In genomic region chr12:27823038-27823437, GRCh38 we compare ENCODE assay signal across 25 cellular contexts. TPM values are rescaled to one million over a fixed set of nuclear protein-coding genes. Genes with fewer than 3 reads are reported as not detected.
A peak's percentile ranks its signal among the peaks of the same experiment; 100 is the strongest.
DNase-seq lines count a peak whose midpoint lies in the region; TF ChIP-seq lines count a peak whose summit lies in the region.
"Had no signal": no experiment of that assay in that cellular context is flagged by ENCODE, and none has a peak within 500 bp of the region (broad histone marks: within the 10 kb centered on the region; RNA-seq: fewer than 3 reads in every experiment).

No MANE protein-coding gene starts in this region.

- H3K79me2 ChIP-seq in OCI-LY3 (ENCODE audit: low read length), result no peaks in the 10 kb centered on the region

- no peaks in the 10 kb centered on the region for H3K9me3 ChIP-seq in CD4-positive, alpha-beta memory T cell (ENCODE audit: control insufficient read depth in 1 of 2, low read length in 2 of 2)
- H3K9me3 ChIP-seq in OCI-LY3 (ENCODE audit: insufficient read depth, low read length) (no peaks in the 10 kb centered on the region), endodermal cell (ENCODE audit: control insufficient read depth, low read length) (no peaks in the 10 kb centered on the region)
- H3K9me3 ChIP-seq: A549, adrenal gland, suprapubic skin had no signal

- no peaks in the 10 kb centered on the region for H3K9me3 Mint-ChIP-seq in activated T-cell treated with anti-CD3 and anti-CD28 coated beads, Interleukin-2, amount 50 U/mL, for 24 hours
- H3K9me3 Mint-ChIP-seq in CD4-positive, alpha-beta memory T cell, result no peaks in the 10 kb centered on the region
- H3K9me3 Mint-ChIP-seq in endodermal cell (peaks cover 9% of the 10 kb centered on the region), CD14-positive monocyte (no peaks in the 10 kb centered on the region), Calu3 (ENCODE audit: low read depth, unreplicated experiment) (no peaks in the 10 kb centered on the region)
- H3K9me3 Mint-ChIP-seq: brain, naive B cell had no signal

- peaks cover 54% of the 10 kb centered on the region for H3K27me3 Mint-ChIP-seq in activated T-cell treated with anti-CD3 and anti-CD28 coated beads, Interleukin-2, amount 50 U/mL, for 24 hours
- H3K27me3 Mint-ChIP-seq in CD4-positive, alpha-beta memory T cell, result no peaks in the 10 kb centered on the region
- H3K27me3 Mint-ChIP-seq in endodermal cell (ENCODE audit: insufficient read depth), result peaks cover 4% of the 10 kb centered on the region
- peaks cover 4 to 14% (median 5%) of the 10 kb centered on the region in 3 donors for H3K27me3 Mint-ChIP-seq in CD14-positive monocyte (ENCODE audit: low read depth in 3 of 3)
- H3K27me3 Mint-ChIP-seq in Calu3 (ENCODE audit: unreplicated experiment), result no peaks in the 10 kb centered on the region

- WGBS in endodermal cell (ENCODE audit: insufficient coverage in 1 of 2, insufficient read length in 1 of 2), 2 experiments, result 92 to 96% methylated on average over 2 to 5 of the region's 5 CpGs

- POLR2A ChIA-PET in CD4-positive, alpha-beta memory T cell (lab: Charles Lee; ENCODE audit: partially characterized antibody), result interaction anchor here (2.3 kb wide), 1 partner anchor 43 kb away, joined by 23 read pairs; the partner anchor contains the start of genes KLHL42 and MANSC4

- H3K4me3 ChIP-seq in CD4-positive, alpha-beta memory T cell (ENCODE audit: low read length in 2 of 2), result no peak overlapping the region
- H3K4me3 ChIP-seq in OCI-LY3 (ENCODE audit: low read length) (no peak overlapping the region), endodermal cell (ENCODE audit: low read length) (no peak overlapping the region)
- H3K4me3 ChIP-seq: A549, adrenal gland, suprapubic skin had no signal

- H3K4me1 Mint-ChIP-seq in activated T-cell treated with anti-CD3 and anti-CD28 coated beads, Interleukin-2, amount 50 U/mL, for 24 hours (ENCODE audit: low read depth), result peaks cover 44% of the 10 kb centered on the region
- H3K4me1 Mint-ChIP-seq in CD4-positive, alpha-beta memory T cell, result peaks cover 23 to 35% (median 29%) of the 10 kb centered on the region in 4 donors
- H3K4me1 Mint-ChIP-seq in endodermal cell, result peaks cover 1% of the 10 kb centered on the region
- peaks cover 2% of the 10 kb centered on the region for H3K4me1 Mint-ChIP-seq in CD14-positive monocyte
- peaks cover 11% of the 10 kb centered on the region for H3K4me1 Mint-ChIP-seq in Calu3 (ENCODE audit: low read depth, unreplicated experiment)

- no TSS peak for BruUV-seq in Calu3 (replicated peaks; lab: Mats Ljungman, UMichigan)

- no peaks in the 10 kb centered on the region for H3K36me3 ChIP-seq in CD4-positive, alpha-beta memory T cell (ENCODE audit: insufficient read depth, low read length)
- H3K36me3 ChIP-seq in OCI-LY3 (replicated peaks; ENCODE audit: low read depth, low read length) (no peaks in the 10 kb centered on the region), endodermal cell (ENCODE audit: control insufficient read depth, insufficient read depth, low read length) (no peaks in the 10 kb centered on the region)
- H3K36me3 ChIP-seq: adrenal gland, suprapubic skin had no signal

- H3K27me3 ChIP-seq in CD4-positive, alpha-beta memory T cell (ENCODE audit: insufficient read depth, low read length), result no peaks in the 10 kb centered on the region
- H3K27me3 ChIP-seq in OCI-LY3 (ENCODE audit: low read depth, low read length), result no peaks in the 10 kb centered on the region
- H3K27me3 ChIP-seq in endodermal cell (ENCODE audit: control insufficient read depth, insufficient read depth, low read length, poor library complexity, severe bottlenecking), result no peaks in the 10 kb centered on the region
- H3K27me3 ChIP-seq: suprapubic skin had no signal

- H3K4me1 ChIP-seq in CD4-positive, alpha-beta memory T cell (ENCODE audit: insufficient read depth, low read length), result peaks cover 34% of the 10 kb centered on the region
- H3K4me1 ChIP-seq in OCI-LY3 (ENCODE audit: low read length) (peaks cover 46% of the 10 kb centered on the region), endodermal cell (ENCODE audit: control insufficient read depth, insufficient read depth, low read length) (no peaks in the 10 kb centered on the region)

- H3K27ac Mint-ChIP-seq in activated T-cell treated with anti-CD3 and anti-CD28 coated beads, Interleukin-2, amount 50 U/mL, for 24 hours, result peak overlapping the region; percentile 91
- peak overlapping the region in 6 of 7 donors; percentile 19 to 89 (median 58) for H3K27ac Mint-ChIP-seq in CD4-positive, alpha-beta memory T cell
- H3K27ac Mint-ChIP-seq in endodermal cell, result no peak overlapping the region
- H3K27ac Mint-ChIP-seq in CD14-positive monocyte, result no peak overlapping the region
- H3K27ac Mint-ChIP-seq in Calu3 (ENCODE audit: unreplicated experiment), result no peak overlapping the region
- H3K27ac Mint-ChIP-seq: brain, WTC11 had no signal

- CTCF ChIA-PET in CD4-positive, alpha-beta memory T cell (lab: Charles Lee; ENCODE audit: partially characterized antibody), result interaction anchor here (1.9 to 5.7 kb wide), 4 partner anchors 11 to 121 kb away, joined by 4 to 63 read pairs (median 11); partner anchors contain the start of genes KLHL42 and MANSC4
- CTCF ChIA-PET in Calu3 (lab: Charles Lee), result no interaction called here

- no peak overlapping the region for H2AFZ ChIP-seq in OCI-LY3 (ENCODE audit: low read depth, low read length)

- intact Hi-C loops in CD4-positive, alpha-beta memory T cell (cut with micrococcal nuclease), result no loop called here
- intact Hi-C loops in CD14-positive monocyte (cut with micrococcal nuclease) (no loop called here), Calu3 (cut with micrococcal nuclease; ENCODE audit: unreplicated experiment) (loop anchor here (5.0 kb wide), 1 partner anchor 76 kb away; no protein-coding TSS in a partner anchor)

- peak overlapping the region; percentile 60 for H3K4me2 ChIP-seq in OCI-LY3 (ENCODE audit: low read length)
- H3K4me2 ChIP-seq: A549 had no signal

- no peaks in the 10 kb centered on the region for H3K36me3 Mint-ChIP-seq in activated T-cell treated with anti-CD3 and anti-CD28 coated beads, Interleukin-2, amount 50 U/mL, for 24 hours (ENCODE audit: low read depth)
- H3K36me3 Mint-ChIP-seq in CD4-positive, alpha-beta memory T cell, result no peaks in the 10 kb centered on the region
- H3K36me3 Mint-ChIP-seq in endodermal cell (ENCODE audit: low read depth) (no peaks in the 10 kb centered on the region), CD14-positive monocyte (no peaks in the 10 kb centered on the region), Calu3 (ENCODE audit: insufficient read depth, unreplicated experiment) (no peaks in the 10 kb centered on the region)
- H3K36me3 Mint-ChIP-seq: brain, naive B cell had no signal

- H3K9ac ChIP-seq in OCI-LY3 (ENCODE audit: low read length) (no peak overlapping the region), endodermal cell (ENCODE audit: extremely low read depth, low read length, poor library complexity, severe bottlenecking) (no peak overlapping the region)

- no peak for DNase-seq in activated T-cell treated with anti-CD3 and anti-CD28 coated beads, Interleukin-2, amount 50 U/mL, for 24 hours
- DNase-seq in activated T-cell treated with anti-CD3 and anti-CD28 coated beads, Interleukin-2, amount 50 U/mL, for 1 hour, result no peak
- DNase-seq in CD4-positive, alpha-beta memory T cell, result no peak
- peak; percentile 26 for DNase-seq in endodermal cell
- DNase-seq in CD14-positive monocyte (ENCODE audit: low spot score), result no peak
- no peak for DNase-seq in Calu3
- DNase-seq in Ammon's horn (ENCODE audit: low spot score), result no peak
- DNase-seq: adrenal gland, foreskin melanocyte, naive B cell, NCI-H187, Right ventricle myocardium superior, T1000 had no signal

- TF ChIP-seq CTCF in OCI-LY3 (IDR thresholded peaks at IDR 0.05; ENCODE audit: low read depth, low read length) (no peak), endodermal cell (conservative IDR thresholded peaks at IDR 0.05) (no peak), CD14-positive monocyte (IDR thresholded peaks at IDR 0.05) (no peak), Calu3 (IDR thresholded peaks at IDR 0.05; ENCODE audit: unreplicated experiment) (no peak)

- H4K20me1 ChIP-seq in OCI-LY3 (ENCODE audit: insufficient read depth, low read length), result no peaks in the 10 kb centered on the region

- H3K4me3 Mint-ChIP-seq in activated T-cell treated with anti-CD3 and anti-CD28 coated beads, Interleukin-2, amount 50 U/mL, for 24 hours, result no peak overlapping the region
- peak overlapping the region in 1 of 8 donors; percentile 89 for H3K4me3 Mint-ChIP-seq in CD4-positive, alpha-beta memory T cell
- H3K4me3 Mint-ChIP-seq in endodermal cell, result no peak overlapping the region
- H3K4me3 Mint-ChIP-seq in CD14-positive monocyte, result no peak overlapping the region
- H3K4me3 Mint-ChIP-seq in Calu3 (ENCODE audit: low read depth, unreplicated experiment), result no peak overlapping the region
- H3K4me3 Mint-ChIP-seq: brain, WTC11 had no signal

- H3K27ac ChIP-seq in CD4-positive, alpha-beta memory T cell (ENCODE audit: low read depth, low read length), result no peak overlapping the region
- H3K27ac ChIP-seq in OCI-LY3 (ENCODE audit: low read length), result peak overlapping the region; percentile 50; the same call in 1 of the 2 replicates
- H3K27ac ChIP-seq in endodermal cell (ENCODE audit: low read depth, low read length), result no peak overlapping the region
- H3K27ac ChIP-seq: A549, adrenal gland, suprapubic skin had no signal

RNA-seq across cellular contexts. Expression of gene MANSC4, which starts 43.0 kb away (rescaled TPM):
- not detected for total RNA-seq in CD4-positive, alpha-beta memory T cell
- under 1 TPM in 1 of 2 donors, not detected in 1; 0.32 TPM for polyA plus RNA-seq in CD4-positive, alpha-beta memory T cell
- not detected for total RNA-seq in endodermal cell
- not detected for polyA plus RNA-seq in endodermal cell (2013, experiment 1 of 2)
- not detected for polyA plus RNA-seq in endodermal cell (2013, experiment 2 of 2)
- not detected for polyA plus RNA-seq in CD14-positive monocyte
- not detected in 2 replicates for total RNA-seq in Calu3 (2022)
- total RNA-seq: adrenal gland, chondrocyte, esophagus mucosa, left lobe of liver, omental fat pad, renal cortical epithelial cell, Right ventricle myocardium superior, suprapubic skin, ureter, WTC11 had no signal
- polyA plus RNA-seq: BJ had no signal

RNA-seq across cellular contexts. Expression of gene KLHL42, which starts 43.0 kb away (rescaled TPM):
- total RNA-seq in CD4-positive, alpha-beta memory T cell, result 10 to 100 TPM; 19.4 to 20.5 TPM
- 10 to 100 TPM; 10.8 to 12.6 TPM for polyA plus RNA-seq in CD4-positive, alpha-beta memory T cell
- 10 to 100 TPM; 30.4 to 53.0 TPM for total RNA-seq in endodermal cell
- polyA plus RNA-seq in endodermal cell (2013, experiment 1 of 2), result 17.2 TPM
- 16.7 TPM for polyA plus RNA-seq in endodermal cell (2013, experiment 2 of 2)
- polyA plus RNA-seq in CD14-positive monocyte, result 1 to 10 TPM; 4.1 to 7.5 TPM
- total RNA-seq in Calu3 (2022), result 14.7 and 18.5 TPM in 2 replicates

Comparison
In these comparisons a context has a peak if more than half of its experiments do, and no peak if none do; other contexts are left out.
1. H3K27ac Mint-ChIP-seq: peak in activated T-cell treated with anti-CD3 and anti-CD28 coated beads, Interleukin-2, amount 50 U/mL, for 24 hours (single experiment) and CD4-positive, alpha-beta memory T cell (6 of 7); none in endodermal cell (single experiment), CD14-positive monocyte (0 of 7) and Calu3 (single experiment).